9 cellular contexts compared by ENCODE assay signal in genomic region chr10:68156373-68157185, GRCh38. TPM values are rescaled to one million over a fixed set of nuclear protein-coding genes. Genes with fewer than 3 reads are reported as not detected.
DNase-seq lines count a peak whose midpoint lies in the region; ATAC-seq and TF ChIP-seq lines count a peak whose summit lies in the region.
"Had no signal": no experiment of that assay in that cellular context is flagged by ENCODE, and none has a peak within 500 bp of the region (broad histone marks: within the 10 kb centered on the region; RNA-seq: fewer than 3 reads in every experiment).

No MANE protein-coding gene starts in this region.

- H2BK120ac ChIP-seq in H9 (ENCODE audit: low read depth, low read length, poor library complexity, severe bottlenecking), result no peak overlapping the region

- H3K79me2 ChIP-seq in H9 (ENCODE audit: insufficient read depth, low read length) (no peaks in the 10 kb centered on the region), PC-9 (ENCODE audit: low read depth) (no peaks in the 10 kb centered on the region)

- H3K18ac ChIP-seq in H9 (ENCODE audit: insufficient read length, low read depth, low read length), result no peak overlapping the region

- no CpG with 5 or more reads among the region's 11 CpGs for WGBS in H9 (ENCODE audit: extremely low coverage, insufficient read length, low lambda C conversion rate)
- 38 to 49% (median 39%) methylated on average over 11 of the region's 11 CpGs for WGBS in psoas muscle, 3 donors

- H3K23me2 ChIP-seq in H9 (ENCODE audit: insufficient read length, low read depth, low read length, poor library complexity, severe bottlenecking), result no peaks in the 10 kb centered on the region

- no peak overlapping the region for H4K91ac ChIP-seq in H9 (ENCODE audit: insufficient read length, low read depth, low read length)

- POLR2A ChIA-PET in PC-9 (lab: Charles Lee; ENCODE audit: unreplicated experiment), result interaction anchor here (0.7 kb wide), 1 partner anchor 64 kb away, joined by 15 read pairs; no protein-coding TSS in a partner anchor

- no peak overlapping the region for H3K27ac Mint-ChIP-seq in H9
- H3K27ac Mint-ChIP-seq: T-helper 1 cell treated with Interleukin-12 subunit alpha and Interleukin-12 subunit beta and Interleukin-4 antibody, amounts not matched to agents 30 μg/mL and 1 μg/mL, for 36 hours had no signal

- H3K4me3 Mint-ChIP-seq in H9, result no peak overlapping the region
- H3K4me3 Mint-ChIP-seq: T-helper 1 cell treated with Interleukin-12 subunit alpha and Interleukin-12 subunit beta and Interleukin-4 antibody, amounts not matched to agents 30 μg/mL and 1 μg/mL, for 36 hours had no signal

- intact Hi-C loops in PC-9 (cut with micrococcal nuclease; ENCODE audit: unreplicated experiment) (no loop called here), psoas muscle (cut with DNase I) (loop anchor here (2.0 to 5.0 kb wide), 3 partner anchors 70 to 299 kb away; no protein-coding TSS in a partner anchor)

- ATAC-seq in psoas muscle, result peak in 1 of 4 donors; percentile 16
- no peak for ATAC-seq in GM18505 (IDR thresholded peaks at IDR 0.05; ENCODE audit: unreplicated experiment)

- H2BK15ac ChIP-seq in H9 (ENCODE audit: low read depth, low read length), result no peak overlapping the region

- H3K4me2 ChIP-seq in H9 (ENCODE audit: insufficient read depth, insufficient read length, low read length) (no peak overlapping the region), PC-9 (no peak overlapping the region)

- H2AK5ac ChIP-seq in H9 (ENCODE audit: insufficient read length, low read length), result no peak overlapping the region

- H3K36me3 Mint-ChIP-seq in H9 (ENCODE audit: insufficient read depth in 1 of 3, low read depth in 3 of 3), result no peaks in the 10 kb centered on the region

- H4K20me1 ChIP-seq in H9 (ENCODE audit: control insufficient read depth, insufficient read depth, insufficient read length) (no peaks in the 10 kb centered on the region), PC-9 (ENCODE audit: insufficient read depth) (no peaks in the 10 kb centered on the region)

- no peak overlapping the region for H2BK12ac ChIP-seq in H9 (ENCODE audit: insufficient read length, low read depth, low read length)

- H3K9me3 ChIP-seq in H9 (ENCODE audit: control insufficient read depth, low read depth, low read length) (no peaks in the 10 kb centered on the region), PC-9 (ENCODE audit: insufficient read depth, low read depth) (no peaks in the 10 kb centered on the region), psoas muscle (no peaks in the 10 kb centered on the region)

- H3K14ac ChIP-seq in H9 (ENCODE audit: insufficient read depth, low read length), result no peak overlapping the region

- no peak overlapping the region for H3K4ac ChIP-seq in H9 (ENCODE audit: low read depth, low read length)

- H3K4me3 ChIP-seq in PC-9 (no peak overlapping the region), psoas muscle (no peak overlapping the region)

- no peak overlapping the region for H3K56ac ChIP-seq in H9 (ENCODE audit: insufficient read length, low read depth, low read length)

- H3K4me1 Mint-ChIP-seq in H9, result peaks cover 27 to 42% of the 10 kb centered on the region in 2 experiments

- CTCF ChIA-PET in PC-9 (lab: Charles Lee), result no interaction called here

- H3K79me1 ChIP-seq in H9 (ENCODE audit: insufficient read depth, low read depth, low read length, poor library complexity, severe bottlenecking), result no peaks in the 10 kb centered on the region

- H3K9ac ChIP-seq in H9 (ENCODE audit: extremely low read depth, insufficient read length, low read length), result no peak overlapping the region

- TF ChIP-seq CTCF in H9 (conservative IDR thresholded peaks at IDR 0.05) (peak; percentile 81), PC-9 (conservative IDR thresholded peaks at IDR 0.05) (peak; percentile 76), psoas muscle (IDR thresholded peaks at IDR 0.05) (peak; percentile 75)

- DNase-seq in COLO668 (lab: John Stamatoyannopoulos, UW; ENCODE audit: unreplicated experiment), result peak; percentile 26
- peak; percentile 42 for DNase-seq in H9
- DNase-seq in PC-9, result peak; percentile 36 to 40
- peak; percentile 58 to 59 for DNase-seq in activated T-cell treated with anti-CD3 and anti-CD28 coated beads, Interleukin-2, amount 50 U/mL, for 48 hours
- DNase-seq in foreskin melanocyte, result peak; percentile 68
- no peak for DNase-seq in psoas muscle
- no peak for DNase-seq in NCI-H1048 (lab: John Stamatoyannopoulos, UW)

- H3T11ph ChIP-seq in H9 (ENCODE audit: low read length), result no peak overlapping the region

- H2BK5ac ChIP-seq in H9 (ENCODE audit: insufficient read length, low read length), result no peak overlapping the region

- TF ChIP-seq POLR2A in GM18505 (IDR thresholded peaks at IDR 0.05; ENCODE audit: borderline replicate concordance, extremely low read depth, insufficient read depth, insufficient read length), result no peak

- H3K4me1 ChIP-seq in H9 (ENCODE audit: insufficient read depth, low read length) (peaks cover 11% of the 10 kb centered on the region; the same call in 1 of the 2 replicates), PC-9 (replicated peaks; ENCODE audit: insufficient read depth) (peaks cover 62% of the 10 kb centered on the region), psoas muscle (peaks cover 44% of the 10 kb centered on the region)

- no peaks in the 10 kb centered on the region for H3K9me3 Mint-ChIP-seq in H9
- H3K9me3 Mint-ChIP-seq: T-helper 1 cell treated with Interleukin-12 subunit alpha and Interleukin-12 subunit beta and Interleukin-4 antibody, amounts not matched to agents 30 μg/mL and 1 μg/mL, for 36 hours had no signal

- no peak overlapping the region for H4K5ac ChIP-seq in H9 (ENCODE audit: insufficient read length, low read depth, low read length)

- peaks cover 2% of the 10 kb centered on the region; the same call in 1 of the 2 replicates for H3K27me3 Mint-ChIP-seq in H9 (ENCODE audit: low read depth)

- no TSS peak for BruUV-seq in PC-9 (replicated peaks; lab: Mats Ljungman, UMichigan)

- H2BK20ac ChIP-seq in H9 (ENCODE audit: low read depth, low read length, poor library complexity, severe bottlenecking), result no peak overlapping the region

- no peak overlapping the region for H3K27ac ChIP-seq in H9 (ENCODE audit: insufficient read length, low read depth, low read length)
- H3K27ac ChIP-seq in PC-9, result no peak overlapping the region
- H3K27ac ChIP-seq in psoas muscle, result peak overlapping the region; percentile 85

- H4K8ac ChIP-seq in H9 (replicated peaks; ENCODE audit: insufficient read length, low read depth, low read length), result no peak overlapping the region

- H2AFZ ChIP-seq in H9 (ENCODE audit: low read length), result no peak overlapping the region
- H2AFZ ChIP-seq in PC-9, result no peak overlapping the region

- H3F3A ChIP-seq in PC-9 (ENCODE audit: insufficient read depth, low read depth), result peaks cover 17% of the 10 kb centered on the region

- H3K27me3 ChIP-seq in H9 (ENCODE audit: insufficient read depth, low read length) (no peaks in the 10 kb centered on the region), PC-9 (ENCODE audit: insufficient read depth, low read depth) (no peaks in the 10 kb centered on the region), psoas muscle (ENCODE audit: insufficient read depth in 3 of 3, low read length in 2 of 3) (no peaks in the 10 kb centered on the region)

- H3K36me3 ChIP-seq in PC-9 (ENCODE audit: low read depth) (no peaks in the 10 kb centered on the region), psoas muscle (ENCODE audit: insufficient read depth in 1 of 2, low read depth in 1 of 2) (peaks cover 0 to 80% of the 10 kb centered on the region in 2 donors)

- H3K9me2 ChIP-seq in PC-9 (ENCODE audit: insufficient read depth), result no peaks in the 10 kb centered on the region; the same call in 1 of the 2 replicates

- H3K23ac ChIP-seq in H9 (ENCODE audit: insufficient read length, low read depth, low read length), result no peak overlapping the region

RNA-seq across cellular contexts. Expression of gene MYPN, which starts 47.3 kb away (rescaled TPM):
- not detected in 2 replicates for total RNA-seq in H9 (2021)
- 3.9 and 4.1 TPM in 2 replicates for total RNA-seq in PC-9 (2021)
- 100 to 1,000 TPM; 216 to 376 (median 312) TPM for total RNA-seq in psoas muscle
- polyA plus RNA-seq in psoas muscle, result 100 to 1,000 TPM in 1 of 3 donors, 10 to 100 TPM in 2; 24.3 to 117 (median 97.4) TPM

Comparison
In these comparisons a context has a peak if more than half of its experiments do, and no peak if none do; other contexts are left out.
1. DNase-seq: peak in COLO668 (single experiment), H9 (single experiment), PC-9 (2 of 2), activated T-cell treated with anti-CD3 and anti-CD28 coated beads, Interleukin-2, amount 50 U/mL, for 48 hours (2 of 2) and foreskin melanocyte (single experiment); none in psoas muscle (0 of 2) and NCI-H1048 (single experiment).
2. RNA of gene MYPN, which starts 47.3 kb away (total RNA-seq): 216 to 376 TPM in psoas muscle; 3.9 to 4.1 TPM in PC-9 and not detected in H9; every median in the first group is over 10 times any median in the second.
3. Peak in every context shown above with its lines, with median percentiles within 50 percentile points of each other: CTCF ChIP-seq.